In genomic region chr22:37334461-37334858, GRCh38 we compare ENCODE assay signal across 1 cellular context.
TF ChIP-seq lines count a peak whose summit lies in the region.

No MANE protein-coding gene starts in this region.

TF ChIP-seq in neural cell, 6 proteins besides CTCF, POLR2A, EP300 and RAD21 (continued from another document):
- TF ChIP-seq TAF1 (IDR thresholded peaks at IDR 0.05; ENCODE audit: low read depth) = no peak
- TF ChIP-seq POLR2AphosphoS5 (IDR thresholded peaks at IDR 0.05) = no peak
